In the genomic region with DNA sequence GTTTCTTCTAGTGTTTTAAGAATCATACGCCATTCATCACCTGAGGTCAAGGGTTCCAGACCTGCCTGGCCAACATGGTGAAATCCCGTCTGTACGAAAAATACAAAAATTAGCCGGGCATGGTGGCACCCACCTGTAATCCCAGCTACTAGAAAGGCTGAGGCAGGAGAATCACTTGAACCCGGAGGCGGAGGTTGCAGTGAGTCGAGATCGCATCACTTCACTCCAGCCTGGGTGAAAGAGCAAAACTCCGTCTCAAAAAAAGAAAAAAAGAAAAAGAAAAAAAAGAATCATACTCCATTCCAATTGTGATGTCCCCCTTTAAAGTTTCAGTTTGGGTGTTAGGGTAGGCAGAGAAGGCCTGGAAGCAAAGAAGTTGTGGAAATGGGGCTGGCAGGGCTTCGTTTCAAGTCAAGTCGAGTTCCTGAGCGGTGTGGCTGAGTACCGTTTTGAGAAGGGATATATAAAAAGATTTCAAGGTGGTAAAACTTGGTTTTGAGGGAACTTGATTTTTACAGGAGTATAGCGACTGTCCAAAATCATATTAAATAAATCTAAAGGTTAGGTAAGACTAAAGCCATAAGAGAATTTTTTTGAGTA, we compare ENCODE assay signal across 9 cellular contexts. TPM values are rescaled to one million over a fixed set of nuclear protein-coding genes. Genes with fewer than 3 reads are reported as not detected.
A peak's percentile ranks its signal among the peaks of the same experiment; 100 is the strongest.
DNase-seq lines count a peak whose midpoint lies in the region; ATAC-seq and TF ChIP-seq lines count a peak whose summit lies in the region.
"Had no signal": no experiment of that assay in that cellular context is flagged by ENCODE, and none has a peak within 500 bp of the region (broad histone marks: within the 10 kb centered on the region; RNA-seq: fewer than 3 reads in every experiment).

No MANE protein-coding gene starts in this region.

- H3K9me3 Mint-ChIP-seq in effector memory CD8-positive, alpha-beta T cell: no peaks in the 10 kb centered on the region
- no peaks in the 10 kb centered on the region for H3K9me3 Mint-ChIP-seq in progenitor cell of endocrine pancreas (ENCODE audit: low read depth)

- peaks cover 14% of the 10 kb centered on the region for H3K36me3 Mint-ChIP-seq in effector memory CD8-positive, alpha-beta T cell (ENCODE audit: insufficient read depth)
- H3K36me3 Mint-ChIP-seq in progenitor cell of endocrine pancreas (ENCODE audit: insufficient read depth): no peaks in the 10 kb centered on the region

- peak overlapping the region; percentile 84 for H3K9ac ChIP-seq in GM23248

- no TSS peak for BruUV-seq in PC-9 (replicated peaks; lab: Mats Ljungman, UMichigan)

- H3K4me1 ChIP-seq in GM23248 (ENCODE audit: insufficient read depth): peaks cover 36% of the 10 kb centered on the region
- peaks cover 30% of the 10 kb centered on the region for H3K4me1 ChIP-seq in PC-9 (replicated peaks; ENCODE audit: insufficient read depth)
- peaks cover 28% of the 10 kb centered on the region for H3K4me1 ChIP-seq in mucosa of descending colon (ENCODE audit: low read depth)

- H3K4me3 ChIP-seq in GM23248 (peak overlapping the region; percentile 83), PC-9 (peak overlapping the region; percentile 70; the same call in 1 of the 2 replicates), mucosa of descending colon (no peak overlapping the region)

- H4K20me1 ChIP-seq in GM23248 (ENCODE audit: insufficient read depth): no peaks in the 10 kb centered on the region
- H4K20me1 ChIP-seq in PC-9 (ENCODE audit: insufficient read depth): peaks cover 13% of the 10 kb centered on the region

- H3K4me2 ChIP-seq in GM23248 (ENCODE audit: unreplicated experiment) (peak overlapping the region; percentile 99), PC-9 (peak overlapping the region; percentile 97)

- H3K79me2 ChIP-seq in GM23248 (ENCODE audit: insufficient read depth) (peaks cover 62% of the 10 kb centered on the region), PC-9 (ENCODE audit: low read depth) (peaks cover 68% of the 10 kb centered on the region)

- in situ Hi-C loops in GM23248 (cut with MboI) (loop anchor here (10.0 kb wide), 2 partner anchors 199 to 509 kb away; no protein-coding TSS in a partner anchor), GM13976 (cut with MboI; ENCODE audit: low sequenced_read_pairs, unreplicated experiment) (loop anchor here (5.0 to 10.0 kb wide), 2 partner anchors 192 to 499 kb away; no protein-coding TSS in a partner anchor)

- H3K27ac ChIP-seq in GM23248: peak overlapping the region; percentile 77
- no peak overlapping the region; the same call in 1 of the 2 replicates for H3K27ac ChIP-seq in PC-9

- H3K27ac Mint-ChIP-seq in effector memory CD8-positive, alpha-beta T cell: no peak overlapping the region
- H3K27ac Mint-ChIP-seq in progenitor cell of endocrine pancreas: no peak overlapping the region

- no peak for ATAC-seq in effector memory CD8-positive, alpha-beta T cell (replicated peaks)
- no peak for ATAC-seq in HG03571 (IDR thresholded peaks at IDR 0.05; ENCODE audit: unreplicated experiment)
- no peak for ATAC-seq in mucosa of descending colon

- POLR2A ChIA-PET in PC-9 (lab: Charles Lee; ENCODE audit: unreplicated experiment): no interaction called here

- H3K27me3 ChIP-seq in GM23248 (replicated peaks; ENCODE audit: insufficient read depth) (no peaks in the 10 kb centered on the region), PC-9 (ENCODE audit: insufficient read depth, low read depth) (no peaks in the 10 kb centered on the region)

- peak overlapping the region; percentile 34 to 44 for H3K4me3 Mint-ChIP-seq in effector memory CD8-positive, alpha-beta T cell
- H3K4me3 Mint-ChIP-seq in progenitor cell of endocrine pancreas (ENCODE audit: low read depth): peak overlapping the region; percentile 88

- DNase-seq in GM23248 (peak; percentile 6), PC-9 (no peak), progenitor cell of endocrine pancreas (ENCODE audit: low spot score, unreplicated experiment) (no peak), mucosa of descending colon (no peak), GM13976 (ENCODE audit: low spot score) (no peak)
- DNase-seq in effector memory CD8-positive, alpha-beta T cell: no peak
- DNase-seq: activated CD4-positive, alpha-beta T cell treated with anti-CD3 and anti-CD28 coated beads, Interleukin-2, amount 50 U/mL, for 1 hour; GF-D8 had no signal

- CTCF ChIA-PET in PC-9 (lab: Charles Lee): interaction anchor here (0.6 kb wide), 1 partner anchor 313 kb away, joined by 5 read pairs; no protein-coding TSS in a partner anchor

- no peaks in the 10 kb centered on the region for H3K9me2 ChIP-seq in GM23248 (ENCODE audit: insufficient read depth)
- H3K9me2 ChIP-seq in PC-9 (ENCODE audit: insufficient read depth): no peaks in the 10 kb centered on the region

- no peaks in the 10 kb centered on the region for H3K9me3 ChIP-seq in GM23248 (ENCODE audit: low read depth)
- H3K9me3 ChIP-seq in PC-9 (ENCODE audit: insufficient read depth, low read depth): no peaks in the 10 kb centered on the region
- H3K9me3 ChIP-seq in mucosa of descending colon: no peaks in the 10 kb centered on the region

- H3F3A ChIP-seq in GM23248 (ENCODE audit: insufficient read depth) (peaks cover 45% of the 10 kb centered on the region), PC-9 (ENCODE audit: insufficient read depth, low read depth) (peaks cover 15% of the 10 kb centered on the region)

- H3K36me3 ChIP-seq in GM23248 (ENCODE audit: low read depth) (no peaks in the 10 kb centered on the region), PC-9 (ENCODE audit: low read depth) (no peaks in the 10 kb centered on the region), mucosa of descending colon (ENCODE audit: low read depth) (no peaks in the 10 kb centered on the region)

- 73 to 74% methylated on average over 14 of the region's 14 CpGs for WGBS in GM23248 (ENCODE audit: low coverage in 1 of 2, low lambda C conversion rate in 2 of 2, missing lambda C conversion rate in 2 of 2), 2 experiments

- peaks cover 41 to 44% of the 10 kb centered on the region in 2 donors for H3K4me1 Mint-ChIP-seq in effector memory CD8-positive, alpha-beta T cell (ENCODE audit: low read depth in 2 of 2)
- H3K4me1 Mint-ChIP-seq in progenitor cell of endocrine pancreas (ENCODE audit: low read depth): peaks cover 37% of the 10 kb centered on the region

- no peak for TF ChIP-seq CTCF in PC-9 (conservative IDR thresholded peaks at IDR 0.05)
- no peak for TF ChIP-seq CTCF in progenitor cell of endocrine pancreas (IDR thresholded peaks at IDR 0.05; ENCODE audit: unreplicated experiment)
- TF ChIP-seq CTCF in mucosa of descending colon (IDR thresholded peaks at IDR 0.05): no peak
- no peak for TF ChIP-seq CTCF in GM13976 (IDR thresholded peaks at IDR 0.05; ENCODE audit: borderline replicate concordance, control extremely low read depth, extremely low read depth, insufficient read depth, missing control alignments)

- intact Hi-C loops in PC-9 (cut with micrococcal nuclease; ENCODE audit: unreplicated experiment): loop anchor here (5.0 kb wide), 1 partner anchor 137 kb away; no protein-coding TSS in a partner anchor
- intact Hi-C loops in mucosa of descending colon (cut with DNase I, micrococcal nuclease): loop anchor here in 1 of 2 donors (10.0 kb wide), 1 partner anchor 189 kb away; no protein-coding TSS in a partner anchor

- H3K27me3 Mint-ChIP-seq in effector memory CD8-positive, alpha-beta T cell: no peaks in the 10 kb centered on the region
- peaks cover 9% of the 10 kb centered on the region for H3K27me3 Mint-ChIP-seq in progenitor cell of endocrine pancreas

- peak overlapping the region; percentile 93 for H2AFZ ChIP-seq in GM23248
- no peak overlapping the region for H2AFZ ChIP-seq in PC-9

RNA-seq across cellular contexts. Expression of a gene that starts 1.5 kb away (rescaled TPM):
- 17.8 and 30.0 TPM in 2 replicates for total RNA-seq in GM23248 (2014; rRNA removed; shearing (Covaris generic))
- 49.8 TPM in 2 replicates for polyA plus RNA-seq in GM23248 (2016; fragmentation: Nextera tagmentation; extraction: Ambion mirVana)
- 55.8 and 60.5 TPM in 2 replicates for total RNA-seq in PC-9 (2021)
- 10.8 and 14.7 TPM in 2 replicates for total RNA-seq in progenitor cell of endocrine pancreas
- 10 to 100 TPM; 49.5 to 72.3 (median 52.8) TPM for total RNA-seq in mucosa of descending colon

RNA-seq across cellular contexts. Expression of a gene that starts 2.1 kb away (rescaled TPM):
- total RNA-seq in GM23248 (2014; rRNA removed; shearing (Covaris generic)): 27.1 and 42.7 TPM in 2 replicates
- 17.2 and 17.6 TPM in 2 replicates for polyA plus RNA-seq in GM23248 (2016; fragmentation: Nextera tagmentation; extraction: Ambion mirVana)
- total RNA-seq in PC-9 (2021) (50.7 and 64.8 TPM in 2 replicates), progenitor cell of endocrine pancreas (57.8 and 62.2 TPM in 2 replicates), mucosa of descending colon (10 to 100 TPM; 35.2 to 56.4 (median 50.9) TPM)
